8 cellular contexts compared by ENCODE assay signal in genomic region chr2:186855216-186855615, GRCh38. TPM values are rescaled to one million over a fixed set of nuclear protein-coding genes. Genes with fewer than 3 reads are reported as not detected.
"Had no signal": no experiment of that assay in that cellular context is flagged by ENCODE, and none has a peak within 500 bp of the region (broad histone marks: within the 10 kb centered on the region; RNA-seq: fewer than 3 reads in every experiment).

No MANE protein-coding gene starts in this region.

- H3K4me3 ChIP-seq: GM12878 had no signal

- FAIRE-seq: GM12878, GM12891, GM12892, GM18507, GM19239 had no signal

- DNase-seq: GDM1, GF-D8 had no signal

- ATAC-seq: GM12878 had no signal

RNA-seq across cellular contexts. Expression of gene ZSWIM2, which starts 6.2 kb away (rescaled TPM):
- total RNA-seq: G401, GM12878 had no signal
- polyA plus RNA-seq: GM12878 had no signal
